8 cellular contexts compared by ENCODE assay signal in the genomic region with DNA sequence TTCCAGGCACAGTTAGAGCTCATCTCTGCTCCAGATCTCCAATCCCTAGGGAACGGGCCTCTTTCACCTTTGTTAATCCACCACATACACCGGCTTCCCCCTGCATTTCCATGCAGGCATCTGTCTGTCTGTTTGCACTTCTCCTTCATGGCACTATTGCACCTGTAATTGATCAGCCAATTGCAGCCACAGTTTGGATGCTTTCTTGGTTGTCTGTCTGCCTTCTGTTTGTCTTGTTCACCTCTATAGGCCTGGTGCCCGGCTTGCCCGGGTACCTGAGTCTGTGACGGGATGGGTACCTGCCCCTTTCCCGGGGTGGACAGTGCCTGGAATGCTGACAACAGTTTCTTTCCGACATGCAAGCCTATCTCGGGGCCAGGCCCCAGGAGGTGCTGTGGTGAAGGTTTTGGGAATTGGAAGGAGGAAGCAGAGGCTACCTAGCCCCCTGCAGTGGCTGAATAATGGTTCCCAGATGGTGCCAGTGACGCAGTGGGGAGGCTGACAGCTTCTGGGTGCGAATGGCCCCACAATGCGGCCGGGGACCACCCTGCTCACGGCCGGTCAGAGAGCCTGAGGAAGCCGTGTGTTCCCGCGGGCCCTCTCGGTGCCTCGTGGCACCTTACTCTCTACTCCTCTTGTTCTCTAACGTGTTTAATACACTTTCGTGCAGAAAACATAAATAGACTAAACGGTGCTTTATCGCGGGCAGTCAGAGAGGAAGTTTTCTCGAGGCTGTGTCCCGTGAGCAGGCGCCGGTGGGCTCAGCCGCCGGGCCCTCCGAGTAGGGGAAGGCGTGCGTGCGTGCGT. TPM values are rescaled to one million over a fixed set of nuclear protein-coding genes. Genes with fewer than 3 reads are reported as not detected.
DNase-seq lines count a peak whose midpoint lies in the region; ATAC-seq and TF ChIP-seq lines count a peak whose summit lies in the region.

No MANE protein-coding gene starts in this region.

- BruUV-seq in HCT116 (replicated peaks; lab: Mats Ljungman, UMichigan), result no TSS peak

- RAD21 ChIA-PET in HCT116 (lab: Charles Lee; ENCODE audit: low non-redundant PET in 1 of 2, low total read pairs in 2 of 2, uncharacterized antibody in 2 of 2, unreplicated experiment in 2 of 2), result no interaction called here

- H3K27ac ChIP-seq in HCT116 (ENCODE audit: low read depth, low read length), result no peak overlapping the region

- no peaks in the 10 kb centered on the region for H3K79me2 ChIP-seq in HCT116 (ENCODE audit: insufficient read depth, low read length)

- H3K4me1 Mint-ChIP-seq in activated CD4-positive, alpha-beta memory T cell treated with anti-CD3 and anti-CD28 coated beads, Interleukin-2, amount 10 ng/mL, durations not matched to agents 7 days and 5 days, result peaks cover 9% of the 10 kb centered on the region
- H3K4me1 Mint-ChIP-seq in stimulated activated naive CD8-positive, alpha-beta T cell treated with anti-CD3 and anti-CD28 coated beads, Interleukin-15, Interleukin-2, amounts not matched to agents 100 ng/mL and 50 ng/mL, for 24 hours (ENCODE audit: low read depth), result peaks cover 9% of the 10 kb centered on the region

- peaks cover 0 to 9% of the 10 kb centered on the region in 2 experiments; a peak in 2 of 4 replicates for H3K4me1 ChIP-seq in HCT116 (ENCODE audit: control insufficient read depth in 1 of 2, insufficient read depth in 2 of 2, low read length in 2 of 2)

- no peak overlapping the region for H3K9ac ChIP-seq in HCT116 (ENCODE audit: low read length)

- CTCF ChIA-PET in HCT116 (lab: Charles Lee), result no interaction called here
- CTCF ChIA-PET in activated CD4-positive, alpha-beta memory T cell treated with anti-CD3 and anti-CD28 coated beads, Interleukin-2, amount 10 ng/mL, durations not matched to agents 7 days and 5 days (lab: Charles Lee), result interaction anchor here (1.0 to 1.8 kb wide), 4 partner anchors 22 to 109 kb away, joined by 3 to 5 read pairs (median 4); no protein-coding TSS in a partner anchor

- peak overlapping the region; percentile 42 for H3K4me3 Mint-ChIP-seq in activated CD4-positive, alpha-beta memory T cell treated with anti-CD3 and anti-CD28 coated beads, Interleukin-2, amount 10 ng/mL, durations not matched to agents 7 days and 5 days
- peak overlapping the region; percentile 36 for H3K4me3 Mint-ChIP-seq in stimulated activated naive CD8-positive, alpha-beta T cell treated with anti-CD3 and anti-CD28 coated beads, Interleukin-15, Interleukin-2, amounts not matched to agents 100 ng/mL and 50 ng/mL, for 24 hours

- H3K27me3 Mint-ChIP-seq in activated CD4-positive, alpha-beta memory T cell treated with anti-CD3 and anti-CD28 coated beads, Interleukin-2, amount 10 ng/mL, durations not matched to agents 7 days and 5 days, result peaks cover 33% of the 10 kb centered on the region
- H3K27me3 Mint-ChIP-seq in stimulated activated naive CD8-positive, alpha-beta T cell treated with anti-CD3 and anti-CD28 coated beads, Interleukin-15, Interleukin-2, amounts not matched to agents 100 ng/mL and 50 ng/mL, for 24 hours, result peaks cover 20% of the 10 kb centered on the region

- POLR2A ChIA-PET in HCT116 (lab: Charles Lee), result no interaction called here
- POLR2A ChIA-PET in activated CD4-positive, alpha-beta memory T cell treated with anti-CD3 and anti-CD28 coated beads, Interleukin-2, amount 10 ng/mL, durations not matched to agents 7 days and 5 days (lab: Charles Lee), result no interaction called here

- no peak for TF ChIP-seq POLR2A in HCT116 (IDR thresholded peaks at IDR 0.05; ENCODE audit: borderline replicate concordance, extremely low read depth, insufficient read depth, insufficient read length)

- peak overlapping the region; percentile 77 for H2AFZ ChIP-seq in HCT116 (ENCODE audit: low read depth, low read length, poor library complexity, severe bottlenecking)

- no peaks in the 10 kb centered on the region for H4K20me1 ChIP-seq in HCT116 (ENCODE audit: insufficient read depth)

- H3K9me3 ChIP-seq in HCT116 (ENCODE audit: control insufficient read depth in 1 of 2, insufficient read depth in 1 of 2, low read depth in 1 of 2, low read length in 2 of 2) (no peaks in the 10 kb centered on the region), iPS-18c (ENCODE audit: control insufficient read depth, insufficient read depth, low read length) (no peaks in the 10 kb centered on the region)

- intact Hi-C loops in HCT116 (cut with micrococcal nuclease), result loop anchor here (2.0 to 10.0 kb wide), 3 partner anchors 108 to 1195 kb away; no protein-coding TSS in a partner anchor

- H3K27ac Mint-ChIP-seq in activated CD4-positive, alpha-beta memory T cell treated with anti-CD3 and anti-CD28 coated beads, Interleukin-2, amount 10 ng/mL, durations not matched to agents 7 days and 5 days, result no peak overlapping the region
- H3K27ac Mint-ChIP-seq in stimulated activated naive CD8-positive, alpha-beta T cell treated with anti-CD3 and anti-CD28 coated beads, Interleukin-15, Interleukin-2, amounts not matched to agents 100 ng/mL and 50 ng/mL, for 24 hours, result no peak overlapping the region

- peak; percentile 68 for DNase-seq in Daoy (ENCODE audit: low read depth)
- DNase-seq in HCT116 (ENCODE audit: low read depth, low spot score), result no peak
- DNase-seq in activated CD4-positive, alpha-beta memory T cell treated with anti-CD3 and anti-CD28 coated beads, Interleukin-2, amount 10 ng/mL, durations not matched to agents 7 days and 5 days, result no peak
- DNase-seq in GM03348 (ENCODE audit: low spot score), result no peak
- no peak for DNase-seq in NCI-H774 (lab: John Stamatoyannopoulos, UW)

- no peaks in the 10 kb centered on the region for H3K36me3 ChIP-seq in HCT116 (ENCODE audit: control insufficient read depth in 1 of 2, insufficient read depth in 2 of 2, low read length in 2 of 2)

- H3K36me3 Mint-ChIP-seq in activated CD4-positive, alpha-beta memory T cell treated with anti-CD3 and anti-CD28 coated beads, Interleukin-2, amount 10 ng/mL, durations not matched to agents 7 days and 5 days (ENCODE audit: low read depth), result no peaks in the 10 kb centered on the region
- H3K36me3 Mint-ChIP-seq in stimulated activated naive CD8-positive, alpha-beta T cell treated with anti-CD3 and anti-CD28 coated beads, Interleukin-15, Interleukin-2, amounts not matched to agents 100 ng/mL and 50 ng/mL, for 24 hours (ENCODE audit: low read depth), result no peaks in the 10 kb centered on the region

- TF ChIP-seq CTCF in HCT116 (IDR thresholded peaks at IDR 0.05 in 2 of 3, conservative IDR thresholded peaks at IDR 0.05 in 1 of 3; ENCODE audit: borderline replicate concordance in 1 of 3, insufficient read depth in 1 of 3, low read depth in 2 of 3, low read length in 2 of 3), result no peak

- H3K9me2 ChIP-seq in HCT116 (ENCODE audit: insufficient read depth), result no peaks in the 10 kb centered on the region

- peak overlapping the region; percentile 59 for H3K4me2 ChIP-seq in HCT116 (ENCODE audit: low read length)

- ATAC-seq in HCT116 (no peak), HG02938 (IDR thresholded peaks at IDR 0.05; ENCODE audit: unreplicated experiment) (no peak)

- H3K27me3 ChIP-seq in HCT116 (ENCODE audit: insufficient read depth, low read length), result no peaks in the 10 kb centered on the region; the same call in 1 of the 2 replicates

- no peaks in the 10 kb centered on the region for H3K9me3 Mint-ChIP-seq in activated CD4-positive, alpha-beta memory T cell treated with anti-CD3 and anti-CD28 coated beads, Interleukin-2, amount 10 ng/mL, durations not matched to agents 7 days and 5 days
- no peaks in the 10 kb centered on the region for H3K9me3 Mint-ChIP-seq in stimulated activated naive CD8-positive, alpha-beta T cell treated with anti-CD3 and anti-CD28 coated beads, Interleukin-15, Interleukin-2, amounts not matched to agents 100 ng/mL and 50 ng/mL, for 24 hours

- TF ChIP-seq RAD21 in HCT116 (IDR thresholded peaks at IDR 0.05; ENCODE audit: low read depth), result 0 out of 2 replicates have a peak, but pooled peaks have one; percentile 6

- H3K4me3 ChIP-seq in HCT116 (replicated peaks in 1 of 2; ENCODE audit: low read depth in 1 of 2, low read length in 2 of 2) (no peak overlapping the region), iPS-18c (ENCODE audit: insufficient read depth, low read depth, low read length) (peak overlapping the region; percentile 60)

TF ChIP-seq in HCT116, 20 proteins besides CTCF, POLR2A, EP300 and RAD21 (continues in another document):
- TF ChIP-seq FOSL1 (IDR thresholded peaks at IDR 0.05; ENCODE audit: low read depth) (no peak), ZNF274 (IDR thresholded peaks at IDR 0.05; ENCODE audit: low read depth, low read length) (no peak), YY1 (IDR thresholded peaks at IDR 0.05; ENCODE audit: extremely low read depth, insufficient replicate concordance, low read depth, low read length) (no peak)
- TF ChIP-seq, protein P1, sequence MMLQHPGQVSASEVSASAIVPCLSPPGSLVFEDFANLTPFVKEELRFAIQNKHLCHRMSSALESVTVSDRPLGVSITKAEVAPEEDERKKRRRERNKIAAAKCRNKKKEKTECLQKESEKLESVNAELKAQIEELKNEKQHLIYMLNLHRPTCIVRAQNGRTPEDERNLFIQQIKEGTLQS (IDR thresholded peaks at IDR 0.05), result no peak

RNA-seq across cellular contexts. Expression of a gene that starts 31.3 kb away (rescaled TPM):
- total RNA-seq in Daoy (2014; rRNA removed; shearing (Covaris generic)), result 1.1 and 1.4 TPM in 2 replicates
- total RNA-seq in HCT116 (2021; ENCODE audit: unreplicated experiment), result 14.1 TPM
- 12.2 and 14.9 TPM in 2 replicates for polyA plus RNA-seq in HCT116 (2012)
- 1 to 10 TPM; 3.3 to 4.5 TPM for total RNA-seq in activated CD4-positive, alpha-beta memory T cell treated with anti-CD3 and anti-CD28 coated beads, Interleukin-2, amount 10 ng/mL, durations not matched to agents 7 days and 5 days
